Comparison of ENCODE assay signal across 19 cellular contexts in genomic region chr9:131379056-131379455, GRCh38.
"Had no signal": no experiment of that assay in that cellular context is flagged by ENCODE, and none has a peak within 500 bp of the region (broad histone marks: within the 10 kb centered on the region; RNA-seq: fewer than 3 reads in every experiment).

No MANE protein-coding gene starts in this region.

- H3K4me1 ChIP-seq: colonic mucosa, foreskin keratinocyte had no signal

- H3K9me3 ChIP-seq: colonic mucosa, esophagus muscularis mucosa, gastroesophageal sphincter, heart left ventricle, left lung, lower lobe of right lung had no signal

- H3K27me3 ChIP-seq: colonic mucosa, esophagus muscularis mucosa, foreskin keratinocyte, gastroesophageal sphincter, heart left ventricle, hepatocyte, left lung had no signal

- H3K4me3 Mint-ChIP-seq: dendritic cell treated with granulocyte-macrophage colony-stimulating factor and Interleukin-4, amounts not matched to agents 40 ng/mL and 50 ng/mL, for 4 days; effector memory CD8-positive, alpha-beta T cell; endodermal cell; naive thymus-derived CD4-positive, alpha-beta T cell had no signal

- H3K27ac Mint-ChIP-seq: dendritic cell treated with granulocyte-macrophage colony-stimulating factor and Interleukin-4, amounts not matched to agents 40 ng/mL and 50 ng/mL, for 4 days; effector memory CD8-positive, alpha-beta T cell; endodermal cell; naive thymus-derived CD4-positive, alpha-beta T cell had no signal

- H3K36me3 Mint-ChIP-seq: naive thymus-derived CD4-positive, alpha-beta T cell had no signal

- ATAC-seq: effector memory CD8-positive, alpha-beta T cell; gastroesophageal sphincter; heart left ventricle; left cardiac atrium; left lung; left ventricle myocardium superior; lower lobe of right lung; naive thymus-derived CD4-positive, alpha-beta T cell had no signal

- H3K27ac ChIP-seq: colonic mucosa, esophagus muscularis mucosa, foreskin keratinocyte, gastroesophageal sphincter, heart left ventricle, hepatocyte, left lung, lower lobe of right lung had no signal

- H3K4me3 ChIP-seq: colonic mucosa, esophagus muscularis mucosa, gastroesophageal sphincter, heart left ventricle, hepatocyte, left lung, lower lobe of right lung had no signal

- DNase-seq: colonic mucosa; cortex of kidney; effector CD8-positive, alpha-beta T cell; effector memory CD8-positive, alpha-beta T cell; endodermal cell; hypothalamus; left cardiac atrium; left lung; left ventricle myocardium superior; lower lobe of right lung; mesenchymal stem cell; midbrain; naive thymus-derived CD4-positive, alpha-beta T cell had no signal

- H3K36me3 ChIP-seq: colonic mucosa, esophagus muscularis mucosa, gastroesophageal sphincter, heart left ventricle, left lung, lower lobe of right lung had no signal

- H3K9me3 Mint-ChIP-seq: dendritic cell treated with granulocyte-macrophage colony-stimulating factor and Interleukin-4, amounts not matched to agents 40 ng/mL and 50 ng/mL, for 4 days; effector memory CD8-positive, alpha-beta T cell; endodermal cell had no signal

- H3K27me3 Mint-ChIP-seq: dendritic cell treated with granulocyte-macrophage colony-stimulating factor and Interleukin-4, amounts not matched to agents 40 ng/mL and 50 ng/mL, for 4 days; effector memory CD8-positive, alpha-beta T cell had no signal
